In the genomic region with DNA sequence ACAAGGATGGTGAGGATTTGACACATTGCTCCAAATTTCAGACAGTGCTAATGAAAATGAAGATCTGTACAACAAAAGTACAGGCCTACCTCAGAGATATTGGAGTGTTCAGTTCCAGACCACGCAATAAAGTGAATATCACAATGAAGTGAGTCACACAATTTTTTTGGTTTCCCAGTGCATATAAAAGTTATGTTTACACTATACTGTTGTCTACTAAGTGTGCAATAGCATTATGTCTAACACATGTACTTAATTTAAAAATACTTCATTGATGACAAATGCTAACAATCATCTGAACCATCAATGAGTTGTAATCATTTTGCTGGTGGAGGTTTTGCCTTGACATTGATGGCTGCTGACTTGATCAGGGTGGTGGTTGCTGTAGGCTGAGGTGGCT, we compare ENCODE assay signal across 18 cellular contexts.
DNase-seq lines count a peak whose midpoint lies in the region; ATAC-seq and TF ChIP-seq lines count a peak whose summit lies in the region.
"Had no signal": no experiment of that assay in that cellular context is flagged by ENCODE, and none has a peak within 500 bp of the region (broad histone marks: within the 10 kb centered on the region; RNA-seq: fewer than 3 reads in every experiment).

No MANE protein-coding gene starts in this region.

- 48 to 63% methylated on average over 1 of the region's 1 CpG for WGBS in GM23248 (ENCODE audit: low coverage in 1 of 2, low lambda C conversion rate in 2 of 2, missing lambda C conversion rate in 2 of 2), 2 experiments

- intact Hi-C loops in PC-3 (cut with micrococcal nuclease): no loop called here

- peak; percentile 22; the same call in 1 of the 2 replicates for ATAC-seq in PC-3

- no TSS peak for BruUV-seq in PC-3 (replicated peaks; lab: Mats Ljungman, UMichigan)

- H3F3A ChIP-seq in GM23248 (ENCODE audit: insufficient read depth) (peaks cover 7% of the 10 kb centered on the region; the same call in 1 of the 2 replicates), PC-3 (ENCODE audit: low read length, unreplicated experiment) (no peaks in the 10 kb centered on the region)

- H3K9ac ChIP-seq in GM23248 (no peak overlapping the region), PC-3 (ENCODE audit: low read length) (no peak overlapping the region)
- H3K9ac ChIP-seq: BLaER1 treated with 17β-estradiol and CSF1 and Interleukin-3, amounts not matched to agents 10 nM and 100 nM had no signal

- POLR2A ChIA-PET in PC-3 (lab: Charles Lee; ENCODE audit: unreplicated experiment): no interaction called here

- H3K79me2 ChIP-seq in GM23248 (ENCODE audit: insufficient read depth): no peaks in the 10 kb centered on the region
- no peaks in the 10 kb centered on the region for H3K79me2 ChIP-seq in PC-3 (ENCODE audit: low read length)

- H3K27ac ChIP-seq in GM23248 (no peak overlapping the region), PC-3 (ENCODE audit: low read length) (no peak overlapping the region)
- H3K27ac ChIP-seq: 22Rv1; BLaER1 treated with 17β-estradiol and CSF1 and Interleukin-3, amounts not matched to agents 10 nM and 100 nM had no signal

- H4K20me1 ChIP-seq in GM23248 (ENCODE audit: insufficient read depth): no peaks in the 10 kb centered on the region
- H4K20me1 ChIP-seq in PC-3 (ENCODE audit: low read length): no peaks in the 10 kb centered on the region
- H4K20me1 ChIP-seq: BLaER1 treated with 17β-estradiol and CSF1 and Interleukin-3, amounts not matched to agents 10 nM and 100 nM had no signal

- H3K4me1 ChIP-seq in GM23248 (ENCODE audit: insufficient read depth) (0 out of 2 replicates have a peak, but pooled peaks cover 10% of the 10 kb centered on the region), PC-3 (ENCODE audit: insufficient read depth, low read length) (peaks cover 6% of the 10 kb centered on the region; the same call in 1 of the 2 replicates)
- H3K4me1 ChIP-seq: BE2C; BLaER1 treated with 17β-estradiol and CSF1 and Interleukin-3, amounts not matched to agents 10 nM and 100 nM; HAP-1 had no signal

- H2AFZ ChIP-seq in GM23248: no peak overlapping the region
- H2AFZ ChIP-seq in PC-3 (ENCODE audit: low read length): no peak overlapping the region

- DNase-seq in AG10803 (ENCODE audit: low read depth) (peak; percentile 44), GM23248 (peak; percentile 45), PC-3 (peak; percentile 33), fibroblast of peridontal ligament (ENCODE audit: extremely low read depth) (peak; percentile 21), NCI-H1092 treated with DMSO at 0.1 percent for 48 hours (lab: John Stamatoyannopoulos, UW) (no peak), GM19240 (ENCODE audit: insufficient read length, low spot score) (no peak)
- DNase-seq in stimulated activated naive CD4-positive, alpha-beta T cell (lab: John Stamatoyannopoulos, UW): no peak
- DNase-seq: AML-193; BE2C; CD4-positive, alpha-beta T cell; CD8-positive, alpha-beta memory T cell; DMS 273 treated with DMSO at 0.1 percent for 48 hours; DMS79; GF-D8; GOT3 had no signal

- H3K36me3 ChIP-seq in GM23248 (ENCODE audit: low read depth): no peaks in the 10 kb centered on the region
- H3K36me3 ChIP-seq in PC-3 (ENCODE audit: low read depth, low read length): no peaks in the 10 kb centered on the region
- H3K36me3 ChIP-seq: BE2C; BLaER1 treated with 17β-estradiol and CSF1 and Interleukin-3, amounts not matched to agents 10 nM and 100 nM; HAP-1 had no signal

- in situ Hi-C loops in GM23248 (cut with MboI): no loop called here

- H3K27me3 ChIP-seq in GM23248 (replicated peaks; ENCODE audit: insufficient read depth) (peaks cover 29% of the 10 kb centered on the region), PC-3 (ENCODE audit: low read length) (no peaks in the 10 kb centered on the region)
- H3K27me3 ChIP-seq: BE2C; BLaER1 treated with 17β-estradiol and CSF1 and Interleukin-3, amounts not matched to agents 10 nM and 100 nM had no signal

- no peaks in the 10 kb centered on the region for H3K9me3 ChIP-seq in GM23248 (ENCODE audit: low read depth)
- H3K9me3 ChIP-seq in PC-3 (ENCODE audit: low read length): no peaks in the 10 kb centered on the region
- H3K9me3 ChIP-seq: BE2C; BLaER1 treated with 17β-estradiol and CSF1 and Interleukin-3, amounts not matched to agents 10 nM and 100 nM; HAP-1 had no signal

- H3K4me3 ChIP-seq in AG10803 (ENCODE audit: low read length) (no peak overlapping the region), GM23248 (no peak overlapping the region), PC-3 (ENCODE audit: low read length) (no peak overlapping the region)
- H3K4me3 ChIP-seq: BLaER1 treated with 17β-estradiol and CSF1 and Interleukin-3, amounts not matched to agents 10 nM and 100 nM; HAP-1 had no signal

- no peak overlapping the region for H3K4me2 ChIP-seq in GM23248 (ENCODE audit: unreplicated experiment)
- H3K4me2 ChIP-seq in PC-3 (ENCODE audit: low read length): no peak overlapping the region
- H3K4me2 ChIP-seq: BLaER1 treated with 17β-estradiol and CSF1 and Interleukin-3, amounts not matched to agents 10 nM and 100 nM had no signal

- TF ChIP-seq CTCF in AG10803 (conservative IDR thresholded peaks at IDR 0.05; ENCODE audit: low read length) (no peak), PC-3 (conservative IDR thresholded peaks at IDR 0.05; ENCODE audit: low read depth, low read length) (no peak)

- CTCF ChIA-PET in PC-3 (lab: Charles Lee): no interaction called here

- H3K9me2 ChIP-seq in GM23248 (ENCODE audit: insufficient read depth): no peaks in the 10 kb centered on the region
- H3K9me2 ChIP-seq in PC-3 (replicated peaks; ENCODE audit: low read length): no peaks in the 10 kb centered on the region

Comparison
In these comparisons a context has a peak if more than half of its experiments do, and no peak if none do; other contexts are left out.
1. DNase-seq: peak in AG10803 (single experiment), GM23248 (single experiment), PC-3 (single experiment) and fibroblast of peridontal ligament (single experiment); none in NCI-H1092 treated with DMSO at 0.1 percent for 48 hours (single experiment), stimulated activated naive CD4-positive, alpha-beta T cell (0 of 6) and GM19240 (single experiment).